Comparison of ENCODE assay signal across 8 cellular contexts in genomic region chr7:21507627-21508343, GRCh38. TPM values are rescaled to one million over a fixed set of nuclear protein-coding genes. Genes with fewer than 3 reads are reported as not detected.
DNase-seq lines count a peak whose midpoint lies in the region; FAIRE-seq and TF ChIP-seq lines count a peak whose summit lies in the region.

No MANE protein-coding gene starts in this region.

- peaks cover 8% of the 10 kb centered on the region for H3K9me3 Mint-ChIP-seq in osteocyte (ENCODE audit: unreplicated experiment)

- H3K4me3 ChIP-seq in fibroblast of villous mesenchyme (ENCODE audit: low read depth, low read length): no peak overlapping the region

- POLR2A ChIA-PET in HEK293T (lab: Yijun Ruan, JAX): no interaction called here

- TF ChIP-seq CTCF in D721Med (IDR thresholded peaks at IDR 0.05; ENCODE audit: insufficient read depth, missing control alignments) (peak; percentile 62), fibroblast of villous mesenchyme (IDR thresholded peaks at IDR 0.05; ENCODE audit: insufficient read depth, low read depth, low read length) (peak; percentile 92), osteocyte (IDR thresholded peaks at IDR 0.05) (peak; percentile 58)

- H3K36me3 Mint-ChIP-seq in osteocyte (ENCODE audit: unreplicated experiment): peaks cover 20% of the 10 kb centered on the region

- no peak overlapping the region for H3K27ac Mint-ChIP-seq in osteocyte (ENCODE audit: unreplicated experiment)

- FAIRE-seq in D721Med (lab: Jason Lieb, UNC): no peak

- H3K4me1 Mint-ChIP-seq in osteocyte (ENCODE audit: unreplicated experiment): no peaks in the 10 kb centered on the region

- H3K4me3 Mint-ChIP-seq in osteocyte (ENCODE audit: unreplicated experiment): no peak overlapping the region

- CTCF ChIA-PET in HEK293T (lab: Yijun Ruan, JAX): interaction anchor here (0.6 kb wide), 1 partner anchor 244 kb away, joined by 3 read pairs; no protein-coding TSS in a partner anchor

- DNase-seq in D721Med (ENCODE audit: insufficient read length, low spot score) (no peak), HEK293T (ENCODE audit: extremely low spot score) (peak; percentile 10), UCSD-AML1 (lab: John Stamatoyannopoulos, UW; ENCODE audit: unreplicated experiment) (peak; percentile 4), fibroblast of villous mesenchyme (ENCODE audit: low read depth) (peak; percentile 55), osteocyte (ENCODE audit: extremely low spot score, unreplicated experiment) (no peak), NCI-H2196 treated with DMSO at 0.1 percent for 48 hours (lab: John Stamatoyannopoulos, UW; ENCODE audit: unreplicated experiment) (no peak), NCI-H187 (lab: John Stamatoyannopoulos, UW) (no peak)
- DNase-seq in effector CD4-positive, alpha-beta T cell: no peak

- no peaks in the 10 kb centered on the region for H3K27me3 Mint-ChIP-seq in osteocyte (ENCODE audit: unreplicated experiment)

TF ChIP-seq in HEK293T, 16 proteins besides CTCF, POLR2A, EP300 and RAD21:
- no peak for TF ChIP-seq ARNT (IDR thresholded peaks at IDR 0.05)
- no peak for TF ChIP-seq L3MBTL2 (conservative IDR thresholded peaks at IDR 0.05)
- TF ChIP-seq FOXA1 (IDR thresholded peaks at IDR 0.05): no peak
- no peak for TF ChIP-seq BHLHE40 (IDR thresholded peaks at IDR 0.05; ENCODE audit: borderline replicate concordance)
- no peak for TF ChIP-seq HDGF (IDR thresholded peaks at IDR 0.05; ENCODE audit: borderline replicate concordance)
- no peak for TF ChIP-seq CTBP1 (IDR thresholded peaks at IDR 0.05; ENCODE audit: borderline replicate concordance)
- no peak for TF ChIP-seq FOXK2 (IDR thresholded peaks at IDR 0.05)
- TF ChIP-seq SUZ12 (IDR thresholded peaks at IDR 0.05): no peak
- TF ChIP-seq PKNOX1 (IDR thresholded peaks at IDR 0.05): no peak
- TF ChIP-seq ZNF384 (IDR thresholded peaks at IDR 0.05): no peak

RNA-seq across cellular contexts. Expression of gene DNAH11, which starts 35.1 kb away (rescaled TPM):
- total RNA-seq in fibroblast of villous mesenchyme (under 0.01 TPM in 2 replicates), osteocyte (not detected in 2 replicates)

Comparison
In these comparisons a context has a peak if more than half of its experiments do, and no peak if none do; other contexts are left out.
1. DNase-seq: peak in HEK293T (single experiment), UCSD-AML1 (single experiment) and fibroblast of villous mesenchyme (single experiment); none in D721Med (single experiment), osteocyte (single experiment), NCI-H2196 treated with DMSO at 0.1 percent for 48 hours (single experiment), effector CD4-positive, alpha-beta T cell (single experiment) and NCI-H187 (0 of 2).
2. Peak in every context shown above with its lines, with median percentiles within 50 percentile points of each other: CTCF ChIP-seq.